Comparison of ENCODE assay signal across 8 cellular contexts in the genomic region with DNA sequence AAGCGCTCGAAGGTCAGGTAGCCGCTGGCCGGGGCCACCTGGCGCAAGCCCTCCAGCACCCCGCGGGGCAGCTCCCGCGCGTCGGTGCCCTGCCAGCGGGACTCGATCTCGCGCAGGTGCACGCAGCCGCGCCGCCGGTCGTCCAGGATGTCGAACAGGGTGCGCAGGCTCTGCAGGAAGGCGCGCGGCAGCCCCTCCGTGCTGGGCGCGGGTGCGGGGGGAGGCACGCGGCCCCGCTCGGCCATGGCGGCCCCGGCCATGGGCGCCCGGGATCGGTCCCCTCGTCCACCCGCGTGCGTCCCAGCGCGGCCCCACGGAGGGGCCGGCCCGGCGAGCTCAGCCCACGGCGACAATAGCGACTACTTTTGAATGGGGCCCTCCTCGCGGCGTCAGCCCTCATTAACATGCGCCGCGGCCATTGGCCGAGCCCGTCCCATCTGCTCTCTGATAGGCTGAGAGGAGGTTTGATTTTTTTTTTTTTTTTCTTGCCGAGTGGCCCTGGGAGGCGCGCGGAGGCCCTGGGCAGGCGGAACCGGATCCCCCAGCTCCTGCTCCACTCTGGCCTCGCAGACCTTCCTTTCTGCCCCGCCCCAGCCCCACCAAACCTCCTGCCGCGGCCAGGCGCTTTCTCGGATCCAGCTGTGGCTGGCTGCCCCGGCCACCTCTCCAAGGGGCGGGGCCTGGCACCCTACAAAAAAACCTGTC. TPM values are rescaled to one million over a fixed set of nuclear protein-coding genes. Genes with fewer than 3 reads are reported as not detected.
A peak's percentile ranks its signal among the peaks of the same experiment; 100 is the strongest.
DNase-seq lines count a peak whose midpoint lies in the region; ATAC-seq and TF ChIP-seq lines count a peak whose summit lies in the region.

A gene with protein sequence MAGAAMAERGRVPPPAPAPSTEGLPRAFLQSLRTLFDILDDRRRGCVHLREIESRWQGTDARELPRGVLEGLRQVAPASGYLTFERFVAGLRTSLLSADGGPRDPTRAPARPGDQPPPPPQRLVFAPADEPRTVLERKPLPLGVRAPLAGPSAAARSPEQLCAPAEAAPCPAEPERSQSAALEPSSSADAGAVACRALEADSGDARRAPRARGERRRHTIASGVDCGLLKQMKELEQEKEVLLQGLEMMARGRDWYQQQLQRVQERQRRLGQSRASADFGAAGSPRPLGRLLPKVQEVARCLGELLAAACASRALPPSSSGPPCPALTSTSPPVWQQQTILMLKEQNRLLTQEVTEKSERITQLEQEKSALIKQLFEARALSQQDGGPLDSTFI (minus strand): TSS at position 357 of the 705 bp plus-strand sequence. CDS start 97 bp downstream, at position 260.

- no peaks in the 10 kb centered on the region for H4K20me1 ChIP-seq in OCI-LY1 (ENCODE audit: insufficient read depth, low read length)

- no peaks in the 10 kb centered on the region for H3K27me3 ChIP-seq in OCI-LY1 (ENCODE audit: insufficient read depth, low read length)

- peaks cover 4% of the 10 kb centered on the region for H3K4me1 Mint-ChIP-seq in endothelial cell (ENCODE audit: unreplicated experiment)

- peaks cover 6% of the 10 kb centered on the region; the same call in 1 of the 2 replicates for H3K79me2 ChIP-seq in OCI-LY1 (ENCODE audit: insufficient read depth, low read length)

- peaks cover 18% of the 10 kb centered on the region for H3K27me3 Mint-ChIP-seq in endothelial cell (ENCODE audit: unreplicated experiment)

- peak within 1 kb of the TSS; percentile 75 for H3K4me3 ChIP-seq in OCI-LY1 (ENCODE audit: low read depth, low read length, poor library complexity, severe bottlenecking)

- peak within 1 kb of the TSS; percentile 87 for H3K9ac ChIP-seq in OCI-LY1 (ENCODE audit: low read length)

- H3K9me3 ChIP-seq in OCI-LY1 (ENCODE audit: low read length): no peaks in the 10 kb centered on the region

- H3K9me3 Mint-ChIP-seq in endothelial cell (ENCODE audit: unreplicated experiment): no peaks in the 10 kb centered on the region

- H3K27ac ChIP-seq in OCI-LY1 (ENCODE audit: low read depth, low read length, poor library complexity, severe bottlenecking): peak within 1 kb of the TSS; percentile 75

- peak; percentile 72 for ATAC-seq in GM21390 (IDR thresholded peaks at IDR 0.05; ENCODE audit: unreplicated experiment)

- H2AFZ ChIP-seq in OCI-LY1 (ENCODE audit: low read length): 0 out of 2 replicates have a peak within 1 kb of the TSS, but pooled peaks have one; percentile 25

- H3K36me3 ChIP-seq in OCI-LY1 (ENCODE audit: insufficient read depth, low read length): peaks cover 14% of the 10 kb centered on the region; the same call in 1 of the 2 replicates

- no peaks in the 10 kb centered on the region for H3K36me3 Mint-ChIP-seq in endothelial cell (ENCODE audit: low read depth, unreplicated experiment)

- peak within 1 kb of the TSS; percentile 56 for H3K4me3 Mint-ChIP-seq in endothelial cell (ENCODE audit: unreplicated experiment)

- peaks cover 37% of the 10 kb centered on the region for H3K4me1 ChIP-seq in OCI-LY1 (ENCODE audit: insufficient read depth, low read length, severe bottlenecking)

- no peaks in the 10 kb centered on the region for H3F3A ChIP-seq in OCI-LY1 (ENCODE audit: insufficient read depth, low read length)

- TF ChIP-seq CTCF in OCI-LY1 (IDR thresholded peaks at IDR 0.05; ENCODE audit: low read length): no peak
- no peak for TF ChIP-seq CTCF in endothelial cell (IDR thresholded peaks at IDR 0.05; ENCODE audit: unreplicated experiment)

- H3K9me2 ChIP-seq in OCI-LY1 (ENCODE audit: low read depth, low read length): no peaks in the 10 kb centered on the region

- DNase-seq in COLO668 (lab: John Stamatoyannopoulos, UW; ENCODE audit: unreplicated experiment): peak; percentile 96
- DNase-seq in HuH-7.5 (ENCODE audit: low spot score): peak; percentile 95
- DNase-seq in activated CD8-positive, alpha-beta memory T cell treated with anti-CD3 and anti-CD28 coated beads, Interleukin-2, amount 50 U/mL, for 1 hour (ENCODE audit: extremely low read depth): peak; percentile 63
- peak; percentile 74 for DNase-seq in endothelial cell (ENCODE audit: low spot score)
- DNase-seq in midbrain (lab: John Stamatoyannopoulos, UW): peak; percentile 90
- peak; percentile 70 to 74 for DNase-seq in stimulated activated CD8-positive, alpha-beta memory T cell treated with anti-CD3 and anti-CD28 coated beads, Interleukin-2, amount 100 ng/mL, for 48 hours (ENCODE audit: low read depth in 2 of 2)

- H3K27ac Mint-ChIP-seq in endothelial cell (ENCODE audit: unreplicated experiment): no peak within 1 kb of the TSS

- peak within 1 kb of the TSS; percentile 86 for H3K4me2 ChIP-seq in OCI-LY1 (ENCODE audit: low read length)

RNA-seq across cellular contexts. Expression of the gene that starts here (rescaled TPM):
- total RNA-seq in endothelial cell (ENCODE audit: unreplicated experiment): 1.0 TPM

Comparison
In these comparisons a context has a peak if more than half of its experiments do, and no peak if none do; other contexts are left out.
1. Peak in every context shown above with its lines: DNase-seq, ATAC-seq, H3K4me3 ChIP-seq and H3K27ac ChIP-seq.